Comparison of ENCODE assay signal across 22 cellular contexts in genomic region chr7:156445997-156446761, GRCh38.
DNase-seq lines count a peak whose midpoint lies in the region; ATAC-seq, FAIRE-seq and TF ChIP-seq lines count a peak whose summit lies in the region.
"Had no signal": no experiment of that assay in that cellular context is flagged by ENCODE, and none has a peak within 500 bp of the region (broad histone marks: within the 10 kb centered on the region; RNA-seq: fewer than 3 reads in every experiment).

No MANE protein-coding gene starts in this region.

- peak; percentile 28 for DNase-seq in activated CD8-positive, alpha-beta memory T cell treated with anti-CD3 and anti-CD28 coated beads for 24 hours
- DNase-seq in activated CD8-positive, alpha-beta memory T cell treated with anti-CD3 and anti-CD28 coated beads, Interleukin-2, amount 10 ng/mL, durations not matched to agents 7 days and 5 days = no peak
- DNase-seq in neural crest cell (ENCODE audit: low read depth, low spot score) (no peak), GM12892 (ENCODE audit: insufficient read length) (no peak), NCI-H2171 treated with DMSO at 0.1 percent for 48 hours (lab: John Stamatoyannopoulos, UW) (no peak)
- DNase-seq: AML-193; Caco-2; CD4-positive, alpha-beta T cell; H7; HFFc6 had no signal

- no peaks in the 10 kb centered on the region for H3K9me3 Mint-ChIP-seq in activated CD8-positive, alpha-beta memory T cell treated with anti-CD3 and anti-CD28 coated beads, Interleukin-2, amount 10 ng/mL, durations not matched to agents 7 days and 5 days (ENCODE audit: low read depth)
- H3K9me3 Mint-ChIP-seq in neural crest cell = no peaks in the 10 kb centered on the region
- H3K9me3 Mint-ChIP-seq in stimulated activated memory B cell treated with anti-CD40 and anti-IgM and Interleukin-4, amounts not matched to agents 10 μg/mL and 1 μg/mL and 100 μg/mL, for 72 hours = no peaks in the 10 kb centered on the region
- H3K9me3 Mint-ChIP-seq: CD4-positive, alpha-beta T cell had no signal

- no peak for FAIRE-seq in GM12892 (lab: Jason Lieb, UNC)
- FAIRE-seq: A549, D721Med, G401.6, GM12891, GM18507 had no signal

- H3K4me3 Mint-ChIP-seq in activated CD8-positive, alpha-beta memory T cell treated with anti-CD3 and anti-CD28 coated beads, Interleukin-2, amount 10 ng/mL, durations not matched to agents 7 days and 5 days = no peak overlapping the region
- H3K4me3 Mint-ChIP-seq in neural crest cell = no peak overlapping the region
- no peak overlapping the region for H3K4me3 Mint-ChIP-seq in stimulated activated memory B cell treated with anti-CD40 and anti-IgM and Interleukin-4, amounts not matched to agents 10 μg/mL and 1 μg/mL and 100 μg/mL, for 72 hours
- H3K4me3 Mint-ChIP-seq: CD4-positive, alpha-beta T cell; GM23338; HFFc6 had no signal

- no peak for TF ChIP-seq POLR2A in GM12892 (IDR thresholded peaks at IDR 0.05; ENCODE audit: low read depth, low read length)

- CTCF ChIA-PET in activated CD8-positive, alpha-beta memory T cell treated with anti-CD3 and anti-CD28 coated beads, Interleukin-2, amount 10 ng/mL, durations not matched to agents 7 days and 5 days (lab: Charles Lee) = no interaction called here

- no peak overlapping the region for H3K27ac Mint-ChIP-seq in activated CD8-positive, alpha-beta memory T cell treated with anti-CD3 and anti-CD28 coated beads, Interleukin-2, amount 10 ng/mL, durations not matched to agents 7 days and 5 days
- peak overlapping the region; percentile 72 for H3K27ac Mint-ChIP-seq in neural crest cell (ENCODE audit: unreplicated experiment)
- no peak overlapping the region for H3K27ac Mint-ChIP-seq in stimulated activated memory B cell treated with anti-CD40 and anti-IgM and Interleukin-4, amounts not matched to agents 10 μg/mL and 1 μg/mL and 100 μg/mL, for 72 hours
- H3K27ac Mint-ChIP-seq: CD4-positive, alpha-beta T cell; GM23338; HFFc6 had no signal

- H3K36me3 Mint-ChIP-seq in activated CD8-positive, alpha-beta memory T cell treated with anti-CD3 and anti-CD28 coated beads, Interleukin-2, amount 10 ng/mL, durations not matched to agents 7 days and 5 days = no peaks in the 10 kb centered on the region
- H3K36me3 Mint-ChIP-seq in neural crest cell (ENCODE audit: low read depth) = no peaks in the 10 kb centered on the region
- H3K36me3 Mint-ChIP-seq in stimulated activated memory B cell treated with anti-CD40 and anti-IgM and Interleukin-4, amounts not matched to agents 10 μg/mL and 1 μg/mL and 100 μg/mL, for 72 hours = no peaks in the 10 kb centered on the region

- peak overlapping the region; percentile 41; the same call in 1 of the 2 replicates for H3K27ac ChIP-seq in VCaP
- H3K27ac ChIP-seq: 22Rv1, A549, C4-2B, HL-60 had no signal

- ATAC-seq in activated CD8-positive, alpha-beta memory T cell treated with anti-CD3 and anti-CD28 coated beads, Interleukin-2, amount 10 ng/mL, durations not matched to agents 7 days and 5 days = no peak
- peak; percentile 16 for ATAC-seq in stimulated activated memory B cell treated with anti-CD40 and anti-IgM and Interleukin-4, amounts not matched to agents 10 μg/mL and 1 μg/mL and 100 μg/mL, for 72 hours
- ATAC-seq: A549, GM23338, HCT116 had no signal

- H3K27me3 Mint-ChIP-seq in activated CD8-positive, alpha-beta memory T cell treated with anti-CD3 and anti-CD28 coated beads, Interleukin-2, amount 10 ng/mL, durations not matched to agents 7 days and 5 days = peaks cover 6% of the 10 kb centered on the region
- H3K27me3 Mint-ChIP-seq in neural crest cell (ENCODE audit: low read depth) = peaks cover 5% of the 10 kb centered on the region
- peaks cover 18% of the 10 kb centered on the region for H3K27me3 Mint-ChIP-seq in stimulated activated memory B cell treated with anti-CD40 and anti-IgM and Interleukin-4, amounts not matched to agents 10 μg/mL and 1 μg/mL and 100 μg/mL, for 72 hours

- H3K4me1 Mint-ChIP-seq in activated CD8-positive, alpha-beta memory T cell treated with anti-CD3 and anti-CD28 coated beads, Interleukin-2, amount 10 ng/mL, durations not matched to agents 7 days and 5 days = no peaks in the 10 kb centered on the region
- H3K4me1 Mint-ChIP-seq in neural crest cell = no peaks in the 10 kb centered on the region
- H3K4me1 Mint-ChIP-seq in stimulated activated memory B cell treated with anti-CD40 and anti-IgM and Interleukin-4, amounts not matched to agents 10 μg/mL and 1 μg/mL and 100 μg/mL, for 72 hours = no peaks in the 10 kb centered on the region

- TF ChIP-seq CTCF in VCaP (conservative IDR thresholded peaks at IDR 0.05) (no peak), neural crest cell (conservative IDR thresholded peaks at IDR 0.05) (no peak)
